Comparison of ENCODE assay signal across 1 cellular context in genomic region chr7:158007697-158008257, GRCh38.
TF ChIP-seq lines count a peak whose summit lies in the region.

No MANE protein-coding gene starts in this region.

TF ChIP-seq in A549, 52 proteins besides CTCF, POLR2A, EP300 and RAD21 (continued from another document):
- TF ChIP-seq NFE2L2 (conservative IDR thresholded peaks at IDR 0.05; ENCODE audit: low read length) (no peak), RFX5 (IDR thresholded peaks at IDR 0.05) (no peak), EHMT2 (IDR thresholded peaks at IDR 0.05; ENCODE audit: low read depth) (no peak), PBX3 (IDR thresholded peaks at IDR 0.05) (no peak), SMC3 (IDR thresholded peaks at IDR 0.05) (no peak), HEYL (CRISPR knock-in tag; IDR thresholded peaks at IDR 0.05) (no peak), KDM5A (IDR thresholded peaks at IDR 0.05) (no peak), KDM1A (IDR thresholded peaks at IDR 0.05; ENCODE audit: low read depth) (no peak), NPAS2 (CRISPR knock-in tag; IDR thresholded peaks at IDR 0.05; ENCODE audit: borderline replicate concordance) (no peak), RCOR1 (IDR thresholded peaks at IDR 0.05; ENCODE audit: low read depth, low read length) (no peak), CEBPB (IDR thresholded peaks at IDR 0.05) (no peak), ESRRA (IDR thresholded peaks at IDR 0.05; ENCODE audit: borderline replicate concordance, low read length) (no peak), TP53 (CRISPR knock-in tag; IDR thresholded peaks at IDR 0.05) (no peak), RARB (CRISPR knock-in tag; IDR thresholded peaks at IDR 0.05) (no peak)
